21 cellular contexts compared by ENCODE assay signal in the genomic region with DNA sequence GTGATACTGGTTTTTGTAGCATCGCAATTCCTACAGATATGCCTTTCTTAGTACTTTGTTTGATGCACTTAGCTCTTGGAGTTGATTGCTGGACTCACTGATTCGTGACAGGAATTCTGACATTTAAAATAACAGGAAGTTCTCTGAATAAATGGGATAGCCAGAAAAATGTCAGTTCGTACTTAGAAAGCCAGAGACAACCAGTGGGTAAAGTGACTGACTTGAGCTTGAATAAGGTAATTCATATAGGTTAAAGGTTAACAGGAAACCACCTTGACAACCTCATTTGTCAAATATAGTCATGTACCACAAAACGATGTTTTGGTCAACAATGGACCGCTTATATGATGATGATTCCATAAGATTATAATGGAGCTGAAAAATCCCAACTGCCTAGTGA.
DNase-seq lines count a peak whose midpoint lies in the region; ATAC-seq and TF ChIP-seq lines count a peak whose summit lies in the region.
"Had no signal": no experiment of that assay in that cellular context is flagged by ENCODE, and none has a peak within 500 bp of the region (broad histone marks: within the 10 kb centered on the region; RNA-seq: fewer than 3 reads in every experiment).

No MANE protein-coding gene starts in this region.

- DNase-seq in Caki2 (ENCODE audit: low read depth): peak; percentile 14
- peak; percentile 88 for DNase-seq in SK-MEL-5 (ENCODE audit: low read depth, low spot score)
- peak; percentile 60 for DNase-seq in foreskin melanocyte
- DNase-seq in renal cortical epithelial cell (ENCODE audit: low read depth): peak; percentile 6
- DNase-seq in heart right ventricle: no peak
- no peak for DNase-seq in SJCRH30
- no peak for DNase-seq in activated CD4-positive, CD25-positive, alpha-beta regulatory T cell (lab: John Stamatoyannopoulos, UW)
- DNase-seq: ACHN; BE2C; C1 segment of cervical spinal cord; Caco-2; CD4-positive, CD25-positive, alpha-beta regulatory T cell; CD8-positive, alpha-beta memory T cell; DMS79 treated with DMSO at 0.1 percent for 48 hours; GF-D8; GOT3; H7; HFFc6; IMR-90 had no signal

- H3K9me3 ChIP-seq in heart right ventricle: no peaks in the 10 kb centered on the region
- H3K9me3 ChIP-seq in SJCRH30 (replicated peaks): no peaks in the 10 kb centered on the region
- H3K9me3 ChIP-seq: BE2C, Caco-2 had no signal

- WGBS in heart right ventricle, 2 donors: 81 to 85% methylated on average over 5 of the region's 5 CpGs

- H3K4me3 ChIP-seq in heart right ventricle: no peak overlapping the region
- no peak overlapping the region for H3K4me3 ChIP-seq in SJCRH30

- in situ Hi-C loops in Caki2 (cut with HindIII; ENCODE audit: low pct_unique_long_range_greater_than_20kb, low sequenced_read_pairs): no loop called here
- in situ Hi-C loops in SK-MEL-5 (cut with HindIII; ENCODE audit: low pct_unique_long_range_greater_than_20kb, low sequenced_read_pairs): no loop called here

- intact Hi-C loops in heart right ventricle (cut with DNase I): no loop called here

- no peak overlapping the region for H3K27ac ChIP-seq in heart right ventricle
- H3K27ac ChIP-seq in SJCRH30: no peak overlapping the region
- H3K27ac ChIP-seq: HL-60 had no signal

- no peak for ATAC-seq in heart right ventricle
- ATAC-seq: HCT116 had no signal

- no peak for TF ChIP-seq CTCF in heart right ventricle (IDR thresholded peaks at IDR 0.05)

- H3K36me3 ChIP-seq in heart right ventricle (no peaks in the 10 kb centered on the region), SJCRH30 (no peaks in the 10 kb centered on the region)
- H3K36me3 ChIP-seq: BE2C had no signal

- no peaks in the 10 kb centered on the region for H3K4me1 ChIP-seq in heart right ventricle
- H3K4me1 ChIP-seq in SJCRH30: no peaks in the 10 kb centered on the region
- H3K4me1 ChIP-seq: BE2C, Caco-2 had no signal

- peaks cover 0 to 4% (median 0%) of the 10 kb centered on the region in 7 donors for H3K27me3 ChIP-seq in heart right ventricle
- H3K27me3 ChIP-seq in SJCRH30: no peaks in the 10 kb centered on the region
- H3K27me3 ChIP-seq: BE2C had no signal

Comparison
In these comparisons a context has a peak if more than half of its experiments do, and no peak if none do; other contexts are left out.
1. DNase-seq: peak in Caki2 (single experiment), SK-MEL-5 (single experiment), foreskin melanocyte (single experiment) and renal cortical epithelial cell (single experiment); none in heart right ventricle (0 of 2), SJCRH30 (0 of 2) and activated CD4-positive, CD25-positive, alpha-beta regulatory T cell (0 of 4).